8 cellular contexts compared by ENCODE assay signal in genomic region chr9:21801683-21802417, GRCh38.
DNase-seq lines count a peak whose midpoint lies in the region; ATAC-seq and TF ChIP-seq lines count a peak whose summit lies in the region.

No MANE protein-coding gene starts in this region.

- H3K9me3 ChIP-seq in RWPE2 (ENCODE audit: severe bottlenecking) = no peaks in the 10 kb centered on the region

- DNase-seq in DMS 273 treated with DMSO at 0.1 percent for 48 hours (lab: John Stamatoyannopoulos, UW) = peak; percentile 74
- peak; percentile 87 for DNase-seq in RWPE2 (ENCODE audit: low spot score)
- peak; percentile 85 for DNase-seq in coronary artery (ENCODE audit: low spot score)
- DNase-seq in kidney tubule cell (ENCODE audit: low spot score) = peak; percentile 85
- DNase-seq in stimulated activated CD8-positive, alpha-beta memory T cell treated with anti-CD3 and anti-CD28 coated beads, Interleukin-4, amount 100 ng/mL, for 48 hours = peak; percentile 43
- no peak for DNase-seq in cortex of kidney (lab: John Stamatoyannopoulos, UW)

- peaks cover 22% of the 10 kb centered on the region for H3K4me1 ChIP-seq in RWPE2 (ENCODE audit: insufficient read depth, poor library complexity, severe bottlenecking)

- no peaks in the 10 kb centered on the region for H3K27me3 ChIP-seq in RWPE2 (ENCODE audit: insufficient read depth, poor library complexity, severe bottlenecking)

- peaks cover 27% of the 10 kb centered on the region for H3K36me3 ChIP-seq in RWPE2 (ENCODE audit: low read depth)

- peak overlapping the region; percentile 71 for H3K4me3 ChIP-seq in RWPE2 (ENCODE audit: severe bottlenecking)
- H3K4me3 ChIP-seq in coronary artery = peak overlapping the region; percentile 94

- TF ChIP-seq CTCF in RWPE2 (IDR thresholded peaks at IDR 0.05; ENCODE audit: poor library complexity, severe bottlenecking) = no peak
- no peak for TF ChIP-seq CTCF in coronary artery (IDR thresholded peaks at IDR 0.05)

- ATAC-seq in GM19397 (IDR thresholded peaks at IDR 0.05; ENCODE audit: unreplicated experiment) = peak; percentile 14
- ATAC-seq in HG03457 (IDR thresholded peaks at IDR 0.05; ENCODE audit: unreplicated experiment) = peak; percentile 13
- ATAC-seq in RWPE2 (ENCODE audit: low read depth) = peak; percentile 68

- H3K27ac ChIP-seq in RWPE2 (ENCODE audit: poor library complexity, severe bottlenecking) (peak overlapping the region; percentile 78), coronary artery (peak overlapping the region; percentile 81 to 95)

Comparison
In these comparisons a context has a peak if more than half of its experiments do, and no peak if none do; other contexts are left out.
1. ATAC-seq: peak in every context shown above with its lines; median percentile 68 in RWPE2; 14 in GM19397; 13 in HG03457.